11 cellular contexts compared by ENCODE assay signal in the genomic region with DNA sequence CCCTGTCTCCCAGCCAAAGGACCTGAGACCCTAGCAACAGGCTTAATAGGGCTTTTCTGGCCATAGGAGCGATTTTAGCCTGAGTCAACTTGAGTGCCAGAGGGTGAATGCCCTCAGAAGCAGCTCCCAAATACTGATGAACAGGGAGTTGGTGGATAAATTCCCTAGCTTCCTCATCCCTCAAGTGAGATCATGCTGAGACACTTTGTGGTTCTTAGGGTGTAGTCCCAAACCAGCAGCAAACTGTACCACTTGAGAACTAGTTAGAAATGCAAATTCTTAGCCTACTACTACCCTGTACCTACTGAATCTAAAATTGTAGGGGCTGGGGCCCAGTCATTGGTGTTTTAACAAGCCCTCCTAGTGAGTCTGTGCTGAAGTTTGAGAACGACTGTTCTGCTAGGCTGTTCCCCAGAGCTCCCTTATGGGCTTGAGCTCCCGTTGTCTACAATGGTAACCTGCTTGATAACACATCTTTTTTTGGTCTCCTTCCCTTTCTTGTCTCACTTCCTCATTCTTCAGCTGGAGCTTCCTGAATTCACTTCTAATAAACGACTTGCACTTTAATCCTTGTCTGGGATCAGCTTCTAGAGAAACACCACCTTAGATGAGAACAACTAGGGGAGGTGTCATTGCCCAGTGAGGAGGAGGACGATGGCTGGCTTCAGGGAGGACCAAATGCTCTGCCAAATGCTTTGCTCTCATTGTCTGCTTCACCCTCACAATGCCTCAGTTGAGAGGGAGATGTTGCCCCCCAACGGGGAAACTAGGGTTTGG. TPM values are rescaled to one million over a fixed set of nuclear protein-coding genes. Genes with fewer than 3 reads are reported as not detected.
DNase-seq lines count a peak whose midpoint lies in the region; ATAC-seq and TF ChIP-seq lines count a peak whose summit lies in the region.
"Had no signal": no experiment of that assay in that cellular context is flagged by ENCODE, and none has a peak within 500 bp of the region (broad histone marks: within the 10 kb centered on the region; RNA-seq: fewer than 3 reads in every experiment).

No MANE protein-coding gene starts in this region.

- H3K4me3 Mint-ChIP-seq in stimulated activated memory B cell treated with anti-CD40 and anti-IgM and Interleukin-4, amounts not matched to agents 10 μg/mL and 1 μg/mL and 100 μg/mL, for 72 hours = no peak overlapping the region

- H3K36me3 Mint-ChIP-seq in stimulated activated memory B cell treated with anti-CD40 and anti-IgM and Interleukin-4, amounts not matched to agents 10 μg/mL and 1 μg/mL and 100 μg/mL, for 72 hours = no peaks in the 10 kb centered on the region

- in situ Hi-C loops in HAP-1 (cut with MboI; ENCODE audit: low sequenced_read_pairs) = no loop called here

- no peaks in the 10 kb centered on the region for H3K9me3 Mint-ChIP-seq in stimulated activated memory B cell treated with anti-CD40 and anti-IgM and Interleukin-4, amounts not matched to agents 10 μg/mL and 1 μg/mL and 100 μg/mL, for 72 hours

- H3K9me2 ChIP-seq in DOHH2 (replicated peaks; ENCODE audit: control insufficient read depth, low read length) = no peaks in the 10 kb centered on the region

- peak overlapping the region; percentile 51 for H3K4me2 ChIP-seq in DOHH2 (ENCODE audit: low read length)

- ATAC-seq in stimulated activated memory B cell treated with anti-CD40 and anti-IgM and Interleukin-4, amounts not matched to agents 10 μg/mL and 1 μg/mL and 100 μg/mL, for 72 hours = peak; percentile 42
- no peak for ATAC-seq in HG02981 (IDR thresholded peaks at IDR 0.05; ENCODE audit: unreplicated experiment)

- H3K4me1 ChIP-seq in DOHH2 (ENCODE audit: control insufficient read depth, low read length) (peaks cover 43% of the 10 kb centered on the region), HAP-1 (no peaks in the 10 kb centered on the region)

- no peaks in the 10 kb centered on the region for H4K20me1 ChIP-seq in DOHH2 (ENCODE audit: control insufficient read depth, insufficient read depth, low read depth, low read length)

- H3K4me1 Mint-ChIP-seq in stimulated activated memory B cell treated with anti-CD40 and anti-IgM and Interleukin-4, amounts not matched to agents 10 μg/mL and 1 μg/mL and 100 μg/mL, for 72 hours = peaks cover 33% of the 10 kb centered on the region

- DNase-seq in NOMO-1 treated with dmso at 0.1 percent for 144 hours (lab: John Stamatoyannopoulos, UW; ENCODE audit: unreplicated experiment) (peak; percentile 62), caudate nucleus (lab: John Stamatoyannopoulos, UW) (no peak), dermis blood vessel endothelial cell (no peak), HAP-1 (ENCODE audit: low spot score in 2 of 2) (no peak)
- no peak for DNase-seq in stimulated activated CD4-positive, alpha-beta T cell treated with anti-CD3 and anti-CD28 coated beads, Interleukin-4, amount 100 ng/mL, for 1 hour
- DNase-seq: activated T-cell treated with anti-CD3 and anti-CD28 coated beads, Interleukin-2, amount 50 U/mL, for 48 hours; NCI-H1417; upper lobe of left lung had no signal

- H3K27ac ChIP-seq in DOHH2 (ENCODE audit: low read depth, low read length) (peak overlapping the region; percentile 29), caudate nucleus (ENCODE audit: low read depth, low read length) (peak overlapping the region; percentile 60)

- no peaks in the 10 kb centered on the region for H3K27me3 ChIP-seq in DOHH2 (ENCODE audit: control insufficient read depth, low read length)
- H3K27me3 ChIP-seq in HAP-1 (ENCODE audit: low read depth) = no peaks in the 10 kb centered on the region; the same call in 1 of the 2 replicates
- H3K27me3 ChIP-seq: upper lobe of left lung had no signal

- H3K79me2 ChIP-seq in DOHH2 (ENCODE audit: control insufficient read depth, low read length) = no peaks in the 10 kb centered on the region

- H3K27ac Mint-ChIP-seq in stimulated activated memory B cell treated with anti-CD40 and anti-IgM and Interleukin-4, amounts not matched to agents 10 μg/mL and 1 μg/mL and 100 μg/mL, for 72 hours = peak overlapping the region; percentile 21

- H3K9me3 ChIP-seq in DOHH2 (ENCODE audit: control insufficient read depth, insufficient read depth, low read length) (no peaks in the 10 kb centered on the region), HAP-1 (no peaks in the 10 kb centered on the region)
- H3K9me3 ChIP-seq: upper lobe of left lung had no signal

- TF ChIP-seq CTCF in DOHH2 (IDR thresholded peaks at IDR 0.05; ENCODE audit: low read depth, low read length, poor library complexity, severe bottlenecking) = peak; percentile 17

- H3K4me3 ChIP-seq in DOHH2 (ENCODE audit: low read length) (peak overlapping the region; percentile 36), HAP-1 (no peak overlapping the region)

- H3K27me3 Mint-ChIP-seq in stimulated activated memory B cell treated with anti-CD40 and anti-IgM and Interleukin-4, amounts not matched to agents 10 μg/mL and 1 μg/mL and 100 μg/mL, for 72 hours = no peaks in the 10 kb centered on the region

- H3K36me3 ChIP-seq in DOHH2 (ENCODE audit: control insufficient read depth, low read length) = no peaks in the 10 kb centered on the region
- no peaks in the 10 kb centered on the region for H3K36me3 ChIP-seq in HAP-1 (replicated peaks)
- H3K36me3 ChIP-seq: upper lobe of left lung had no signal

- peaks cover 9% of the 10 kb centered on the region; the same call in 1 of the 2 replicates for H3F3A ChIP-seq in DOHH2 (ENCODE audit: control insufficient read depth, insufficient read depth)

RNA-seq across cellular contexts. Expression of gene CDH23, which starts 18.2 kb away (rescaled TPM):
- total RNA-seq in dermis blood vessel endothelial cell = under 0.01 and 0.19 TPM in 2 replicates

RNA-seq across cellular contexts. Expression of gene SLC29A3, which starts 59.5 kb away (rescaled TPM):
- total RNA-seq in dermis blood vessel endothelial cell = 2.0 and 2.6 TPM in 2 replicates
